In the genomic region with DNA sequence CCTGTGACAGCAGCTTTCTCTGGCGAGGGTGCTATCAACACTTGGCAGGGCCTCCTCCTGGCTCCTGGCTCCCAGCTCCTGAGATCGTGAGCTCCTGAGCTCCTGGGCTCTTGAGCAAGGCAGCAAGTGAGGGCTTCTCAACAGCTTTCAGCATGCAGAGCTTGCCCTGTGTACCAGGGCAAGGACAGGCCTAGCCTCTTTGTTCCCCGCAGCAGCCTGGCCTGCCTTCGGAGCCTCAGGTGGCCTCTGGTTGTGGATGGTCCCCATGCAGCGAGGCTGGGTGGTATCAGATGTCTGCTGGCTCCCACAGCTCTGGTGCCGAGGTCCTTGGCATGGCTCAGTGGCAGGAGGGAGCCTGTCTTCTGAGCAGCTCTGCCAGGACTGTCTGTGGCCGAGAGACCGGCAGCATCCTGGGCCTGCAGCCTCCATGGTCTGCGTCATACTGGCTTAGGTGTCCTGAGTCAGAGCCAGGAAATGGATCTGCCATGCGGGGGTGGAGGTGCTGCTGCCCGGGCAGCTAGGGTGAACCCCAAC, we compare ENCODE assay signal across 9 cellular contexts. TPM values are rescaled to one million over a fixed set of nuclear protein-coding genes. Genes with fewer than 3 reads are reported as not detected.
DNase-seq lines count a peak whose midpoint lies in the region.
"Had no signal": no experiment of that assay in that cellular context is flagged by ENCODE, and none has a peak within 500 bp of the region (broad histone marks: within the 10 kb centered on the region; RNA-seq: fewer than 3 reads in every experiment).

No MANE protein-coding gene starts in this region.

- H3K4me3 ChIP-seq in iPS-15b (ENCODE audit: low read depth, low read length) = no peak overlapping the region
- peak overlapping the region; percentile 22 to 29 (median 24) for H3K4me3 ChIP-seq in skeletal muscle tissue (ENCODE audit: low read length in 3 of 3)
- H3K4me3 ChIP-seq in HAP-1 = no peak overlapping the region

- H3K27me3 ChIP-seq in iPS-15b (ENCODE audit: control insufficient read depth, insufficient read depth, low read length) = no peaks in the 10 kb centered on the region
- no peaks in the 10 kb centered on the region for H3K27me3 ChIP-seq in skeletal muscle tissue (ENCODE audit: control insufficient read depth in 3 of 3, insufficient read depth in 3 of 3, low read length in 3 of 3)
- H3K27me3 ChIP-seq in HAP-1 (ENCODE audit: low read depth) = no peaks in the 10 kb centered on the region

- H3K9me3 ChIP-seq in iPS-15b (ENCODE audit: control insufficient read depth, insufficient read depth, low read length) (no peaks in the 10 kb centered on the region), skeletal muscle tissue (ENCODE audit: control insufficient read depth in 3 of 3, low read length in 3 of 3) (no peaks in the 10 kb centered on the region), HAP-1 (no peaks in the 10 kb centered on the region)

- H3K9ac ChIP-seq in iPS-15b (ENCODE audit: low read depth, low read length) (peak overlapping the region; percentile 1), skeletal muscle tissue (ENCODE audit: low read depth in 1 of 3, low read length in 3 of 3) (peak overlapping the region; percentile 40 to 75 (median 73))

- peaks cover 15% of the 10 kb centered on the region for H3K4me1 ChIP-seq in iPS-15b (ENCODE audit: control insufficient read depth, insufficient read depth, low read length)
- H3K4me1 ChIP-seq in skeletal muscle tissue (ENCODE audit: control insufficient read depth in 3 of 3, insufficient read depth in 3 of 3, low read length in 3 of 3) = peaks cover 68 to 93% (median 90%) of the 10 kb centered on the region in 3 donors
- H3K4me1 ChIP-seq in HAP-1 = no peaks in the 10 kb centered on the region

- in situ Hi-C loops in HAP-1 (cut with MboI; ENCODE audit: low sequenced_read_pairs) = no loop called here

- H3K27ac ChIP-seq in angular gyrus (ENCODE audit: low read depth, low read length) (peak overlapping the region; percentile 86), skeletal muscle tissue (ENCODE audit: low read depth, low read length) (peak overlapping the region; percentile 75)

- H3K36me3 ChIP-seq in iPS-15b (ENCODE audit: control insufficient read depth, insufficient read depth, low read length) (peaks cover 12% of the 10 kb centered on the region), skeletal muscle tissue (ENCODE audit: control insufficient read depth in 3 of 3, insufficient read depth in 3 of 3, low read length in 3 of 3) (peaks cover 4 to 14% (median 6%) of the 10 kb centered on the region in 3 donors), HAP-1 (replicated peaks) (no peaks in the 10 kb centered on the region)

- peak; percentile 39 for DNase-seq in GOT3 (lab: John Stamatoyannopoulos, UW)
- DNase-seq in HAP-1 (ENCODE audit: low spot score in 2 of 2) = no peak
- DNase-seq in germinal center (ENCODE audit: low spot score) = no peak
- no peak for DNase-seq in NCI-H748 (lab: John Stamatoyannopoulos, UW; ENCODE audit: unreplicated experiment)
- no peak for DNase-seq in LoVo (ENCODE audit: low spot score)
- DNase-seq: stimulated activated CD4-positive, alpha-beta T cell treated with anti-CD3 and anti-CD28 coated beads, Interleukin-15, amount 100 ng/mL, for 24 hours had no signal

RNA-seq across cellular contexts. Expression of a gene that starts 44.2 kb away (rescaled TPM):
- 11.5 TPM for total RNA-seq in skeletal muscle tissue

Comparison
In these comparisons a context has a peak if more than half of its experiments do, and no peak if none do; other contexts are left out.
1. H3K4me3 ChIP-seq: peak in skeletal muscle tissue (3 of 3); none in iPS-15b (single experiment) and HAP-1 (single experiment).